ENCODE assay signal across 11 cellular contexts in the genomic region with DNA sequence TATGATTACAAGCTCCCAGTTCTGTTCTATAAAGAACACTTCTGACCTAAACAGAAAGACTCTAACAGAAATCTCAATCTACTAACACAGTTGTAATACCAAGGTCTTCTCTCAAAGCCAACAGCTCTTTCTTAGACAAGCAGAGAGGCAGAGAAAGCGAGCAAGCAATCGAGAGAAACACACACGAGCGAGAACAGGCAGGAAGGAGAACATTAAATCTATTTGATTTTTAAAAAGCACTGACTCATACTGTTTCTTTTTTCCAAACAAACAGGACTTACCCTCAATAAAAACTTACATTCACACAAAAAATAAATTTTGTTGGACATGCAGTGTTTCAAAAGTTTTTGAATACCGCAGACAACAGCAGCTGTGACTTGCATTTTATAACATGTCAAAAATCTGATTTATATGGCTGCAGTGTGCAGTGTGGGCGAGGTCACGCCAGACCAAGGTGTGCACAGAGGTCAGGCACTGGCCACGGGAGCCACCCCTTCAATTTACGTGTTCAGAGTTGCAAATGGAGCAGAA. TPM values are rescaled to one million over a fixed set of nuclear protein-coding genes. Genes with fewer than 3 reads are reported as not detected.
A peak's percentile ranks its signal among the peaks of the same experiment; 100 is the strongest.
DNase-seq lines count a peak whose midpoint lies in the region; ATAC-seq and TF ChIP-seq lines count a peak whose summit lies in the region.
"Had no signal": no experiment of that assay in that cellular context is flagged by ENCODE, and none has a peak within 500 bp of the region (broad histone marks: within the 10 kb centered on the region; RNA-seq: fewer than 3 reads in every experiment).

A gene with protein sequence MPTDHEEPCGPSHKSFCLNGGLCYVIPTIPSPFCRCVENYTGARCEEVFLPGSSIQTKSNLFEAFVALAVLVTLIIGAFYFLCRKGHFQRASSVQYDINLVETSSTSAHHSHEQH (minus strand): TSS at position 404 of the 531 bp plus-strand sequence. CDS start 1,194 bp downstream, outside the sequence.

- in situ Hi-C loops in GM13977 (cut with MboI; ENCODE audit: low pct_unique_long_range_greater_than_20kb, low sequenced_read_pairs, unreplicated experiment) = no loop called here

- H3K27ac ChIP-seq in epithelial cell of prostate = peak within 1 kb of the TSS; percentile 31

- DNase-seq in GM13977 (ENCODE audit: low spot score) (peak; percentile 5), NCI-H774 (lab: John Stamatoyannopoulos, UW) (peak; percentile 40), epithelial cell of prostate (ENCODE audit: low read depth, low spot score) (no peak), renal cortical epithelial cell (ENCODE audit: low read depth) (peak; percentile 22)
- DNase-seq: activated naive CD8-positive, alpha-beta T cell treated with anti-CD3 and anti-CD28 coated beads for 36 hours; SIG-M5 had no signal

- TF ChIP-seq CTCF in GM13977 (IDR thresholded peaks at IDR 0.05; ENCODE audit: extremely low read depth, insufficient read depth, missing control alignments) = no peak

- ATAC-seq in HG03520 (IDR thresholded peaks at IDR 0.05; ENCODE audit: unreplicated experiment) (no peak), HG02938 (IDR thresholded peaks at IDR 0.05; ENCODE audit: unreplicated experiment) (no peak), GM19397 (IDR thresholded peaks at IDR 0.05; ENCODE audit: unreplicated experiment) (no peak), GM21381 (IDR thresholded peaks at IDR 0.05; ENCODE audit: unreplicated experiment) (no peak)

RNA-seq across cellular contexts. Expression of the gene that starts here (rescaled TPM):
- 0.15 TPM in 1 of 2 replicates, not detected in the other for total RNA-seq in renal cortical epithelial cell
- total RNA-seq: activated naive CD8-positive, alpha-beta T cell treated with anti-CD3 and anti-CD28 coated beads for 36 hours; kidney epithelial cell had no signal

Comparison
In these comparisons a context has a peak if more than half of its experiments do, and no peak if none do; other contexts are left out.
1. Peak in DNase-seq in renal cortical epithelial cell; RNA of the gene not detected or under 1 TPM.